12 cellular contexts compared by ENCODE assay signal in genomic region chrX:8868906-8869305, GRCh38.
DNase-seq lines count a peak whose midpoint lies in the region; ATAC-seq, FAIRE-seq and TF ChIP-seq lines count a peak whose summit lies in the region.
"Had no signal": no experiment of that assay in that cellular context is flagged by ENCODE, and none has a peak within 500 bp of the region (broad histone marks: within the 10 kb centered on the region; RNA-seq: fewer than 3 reads in every experiment).

No MANE protein-coding gene starts in this region.

- H3K4me1 Mint-ChIP-seq in astrocyte (ENCODE audit: low read depth, unreplicated experiment) (peaks cover 4% of the 10 kb centered on the region), endothelial cell (ENCODE audit: unreplicated experiment) (peaks cover 5% of the 10 kb centered on the region)
- no peaks in the 10 kb centered on the region for H3K4me1 Mint-ChIP-seq in activated naive CD4-positive, alpha-beta T cell treated with anti-CD3 and anti-CD28 coated beads, Interleukin-2, amount 10 ng/mL, durations not matched to agents 7 days and 5 days
- H3K4me1 Mint-ChIP-seq in CD8-positive, alpha-beta T cell (ENCODE audit: low read depth) = no peaks in the 10 kb centered on the region

- peak overlapping the region; percentile 91 for H3K27ac ChIP-seq in ACC112 (ENCODE audit: low read depth, low read length)
- peak overlapping the region; percentile 52 for H3K27ac ChIP-seq in astrocyte (ENCODE audit: low read depth, low read length)
- no peak overlapping the region for H3K27ac ChIP-seq in CD8-positive, alpha-beta T cell (ENCODE audit: low read depth, low read length)
- H3K27ac ChIP-seq: KMS-11, right atrium auricular region, RWPE1 had no signal

- H3K4me1 ChIP-seq in ACC112 (ENCODE audit: control insufficient read depth, insufficient read depth, low read length, unreplicated experiment) (peaks cover 24% of the 10 kb centered on the region), astrocyte (ENCODE audit: insufficient read depth, low read length) (peaks cover 4% of the 10 kb centered on the region)
- no peaks in the 10 kb centered on the region for H3K4me1 ChIP-seq in CD8-positive, alpha-beta T cell (ENCODE audit: insufficient read depth, low read length)
- H3K4me1 ChIP-seq: right atrium auricular region had no signal

- peak; percentile 99 for FAIRE-seq in astrocyte (lab: Jason Lieb, UNC)

- no peak overlapping the region for H2AFZ ChIP-seq in ACC112 (ENCODE audit: low read length, unreplicated experiment)
- H2AFZ ChIP-seq in astrocyte (ENCODE audit: low read depth, low read length) = no peak overlapping the region

- H3K4me3 Mint-ChIP-seq in astrocyte (ENCODE audit: unreplicated experiment) (no peak overlapping the region), endothelial cell (ENCODE audit: unreplicated experiment) (no peak overlapping the region)
- H3K4me3 Mint-ChIP-seq in activated naive CD4-positive, alpha-beta T cell treated with anti-CD3 and anti-CD28 coated beads, Interleukin-2, amount 10 ng/mL, durations not matched to agents 7 days and 5 days = no peak overlapping the region
- no peak overlapping the region for H3K4me3 Mint-ChIP-seq in CD8-positive, alpha-beta T cell

- POLR2A ChIA-PET in CD8-positive, alpha-beta T cell (lab: Charles Lee) = no interaction called here

- in situ Hi-C loops in GM13977 (cut with MboI; ENCODE audit: low pct_unique_long_range_greater_than_20kb, low sequenced_read_pairs, unreplicated experiment) = no loop called here

- peak; percentile 11 for TF ChIP-seq CTCF in GM13977 (IDR thresholded peaks at IDR 0.05; ENCODE audit: extremely low read depth, insufficient read depth, missing control alignments)
- peak; percentile 20 for TF ChIP-seq CTCF in astrocyte (IDR thresholded peaks at IDR 0.05; ENCODE audit: insufficient read depth, low read depth, low read length)
- TF ChIP-seq CTCF in endothelial cell (IDR thresholded peaks at IDR 0.05; ENCODE audit: unreplicated experiment) = no peak
- no peak for TF ChIP-seq CTCF in CD8-positive, alpha-beta T cell (IDR thresholded peaks at IDR 0.05)

- peak overlapping the region; percentile 54 for H3K4me2 ChIP-seq in astrocyte (ENCODE audit: low read length)
- H3K4me2 ChIP-seq: KMS-11 had no signal

- H4K20me1 ChIP-seq in astrocyte (ENCODE audit: insufficient read depth, low read length) = no peaks in the 10 kb centered on the region

- intact Hi-C loops in CD8-positive, alpha-beta T cell (cut with DNase I, micrococcal nuclease) = no loop called here

- no peak overlapping the region for H3K9ac ChIP-seq in astrocyte (ENCODE audit: low read length)
- H3K9ac ChIP-seq: KMS-11 had no signal

- H3K4me3 ChIP-seq in ACC112 (ENCODE audit: low read depth, low read length) = peak overlapping the region; percentile 41; the same call in 1 of the 2 replicates
- H3K4me3 ChIP-seq in astrocyte (ENCODE audit: insufficient read depth, low read depth, low read length) = no peak overlapping the region
- no peak overlapping the region for H3K4me3 ChIP-seq in CD8-positive, alpha-beta T cell (ENCODE audit: low read depth, low read length)
- H3K4me3 ChIP-seq: right atrium auricular region had no signal

- no peaks in the 10 kb centered on the region for H3K79me2 ChIP-seq in ACC112 (ENCODE audit: control insufficient read depth, insufficient read depth, low read length, unreplicated experiment)
- no peaks in the 10 kb centered on the region for H3K79me2 ChIP-seq in astrocyte (ENCODE audit: insufficient read depth, low read length)

- H3K36me3 Mint-ChIP-seq in astrocyte (ENCODE audit: low read depth, unreplicated experiment) = no peaks in the 10 kb centered on the region
- H3K36me3 Mint-ChIP-seq in activated naive CD4-positive, alpha-beta T cell treated with anti-CD3 and anti-CD28 coated beads, Interleukin-2, amount 10 ng/mL, durations not matched to agents 7 days and 5 days = no peaks in the 10 kb centered on the region
- no peaks in the 10 kb centered on the region for H3K36me3 Mint-ChIP-seq in endothelial cell (ENCODE audit: low read depth, unreplicated experiment)
- H3K36me3 Mint-ChIP-seq in CD8-positive, alpha-beta T cell = no peaks in the 10 kb centered on the region

- H3K9me3 Mint-ChIP-seq in astrocyte (ENCODE audit: unreplicated experiment) (peaks cover 4% of the 10 kb centered on the region), endothelial cell (ENCODE audit: unreplicated experiment) (no peaks in the 10 kb centered on the region)
- no peaks in the 10 kb centered on the region for H3K9me3 Mint-ChIP-seq in activated naive CD4-positive, alpha-beta T cell treated with anti-CD3 and anti-CD28 coated beads, Interleukin-2, amount 10 ng/mL, durations not matched to agents 7 days and 5 days
- H3K9me3 Mint-ChIP-seq in CD8-positive, alpha-beta T cell = no peaks in the 10 kb centered on the region

- DNase-seq in GM13977 (ENCODE audit: low spot score) (no peak), astrocyte (ENCODE audit: low read depth) (no peak), iris pigment epithelial cell (ENCODE audit: low read depth) (peak; percentile 23), endothelial cell (ENCODE audit: low spot score) (no peak)
- no peak for DNase-seq in activated naive CD4-positive, alpha-beta T cell treated with anti-CD3 and anti-CD28 coated beads, Interleukin-2, amount 10 ng/mL, durations not matched to agents 7 days and 5 days
- no peak for DNase-seq in CD8-positive, alpha-beta T cell
- DNase-seq: activated CD4-positive, alpha-beta T cell treated with anti-CD3 and anti-CD28 coated beads, Interleukin-2, amount 50 U/mL, for 1 hour had no signal

- H3K36me3 ChIP-seq in ACC112 (ENCODE audit: insufficient read depth, low read length) (no peaks in the 10 kb centered on the region), astrocyte (ENCODE audit: insufficient read depth, low read length) (no peaks in the 10 kb centered on the region)
- no peaks in the 10 kb centered on the region for H3K36me3 ChIP-seq in CD8-positive, alpha-beta T cell (ENCODE audit: insufficient read depth, low read length)
- H3K36me3 ChIP-seq: right atrium auricular region had no signal

- H3K27me3 Mint-ChIP-seq in astrocyte (ENCODE audit: low read depth, unreplicated experiment) (no peaks in the 10 kb centered on the region), endothelial cell (ENCODE audit: unreplicated experiment) (no peaks in the 10 kb centered on the region)
- H3K27me3 Mint-ChIP-seq in activated naive CD4-positive, alpha-beta T cell treated with anti-CD3 and anti-CD28 coated beads, Interleukin-2, amount 10 ng/mL, durations not matched to agents 7 days and 5 days = peaks cover 7% of the 10 kb centered on the region
- H3K27me3 Mint-ChIP-seq in CD8-positive, alpha-beta T cell (ENCODE audit: low read depth) = peaks cover 6% of the 10 kb centered on the region

- no peaks in the 10 kb centered on the region for H3K9me3 ChIP-seq in astrocyte (ENCODE audit: insufficient read depth, low read depth, low read length)
- H3K9me3 ChIP-seq in CD8-positive, alpha-beta T cell (ENCODE audit: low read length) = no peaks in the 10 kb centered on the region
- H3K9me3 ChIP-seq: right atrium auricular region had no signal

- CTCF ChIA-PET in activated naive CD4-positive, alpha-beta T cell treated with anti-CD3 and anti-CD28 coated beads, Interleukin-2, amount 10 ng/mL, durations not matched to agents 7 days and 5 days (lab: Charles Lee) = no interaction called here
- CTCF ChIA-PET in CD8-positive, alpha-beta T cell (lab: Charles Lee) = no interaction called here

- no peak for ATAC-seq in HG03457 (IDR thresholded peaks at IDR 0.05; ENCODE audit: unreplicated experiment)
- no peak for ATAC-seq in CD8-positive, alpha-beta T cell

- peaks cover 4% of the 10 kb centered on the region; the same call in 1 of the 2 replicates for H3K27me3 ChIP-seq in ACC112 (ENCODE audit: insufficient read depth, low read length)
- no peaks in the 10 kb centered on the region for H3K27me3 ChIP-seq in astrocyte (ENCODE audit: insufficient read depth, low read length)
- no peaks in the 10 kb centered on the region for H3K27me3 ChIP-seq in CD8-positive, alpha-beta T cell (ENCODE audit: insufficient read depth, low read length)
- H3K27me3 ChIP-seq: right atrium auricular region had no signal

- no peak overlapping the region for H3K27ac Mint-ChIP-seq in astrocyte (ENCODE audit: unreplicated experiment)
- H3K27ac Mint-ChIP-seq in activated naive CD4-positive, alpha-beta T cell treated with anti-CD3 and anti-CD28 coated beads, Interleukin-2, amount 10 ng/mL, durations not matched to agents 7 days and 5 days = no peak overlapping the region
- no peak overlapping the region for H3K27ac Mint-ChIP-seq in endothelial cell (ENCODE audit: unreplicated experiment)
- no peak overlapping the region for H3K27ac Mint-ChIP-seq in CD8-positive, alpha-beta T cell

Comparison
In these comparisons a context has a peak if more than half of its experiments do, and no peak if none do; other contexts are left out.
1. CTCF ChIP-seq: peak in GM13977 (single experiment) and astrocyte (single experiment); none in endothelial cell (single experiment) and CD8-positive, alpha-beta T cell (single experiment).